ENCODE assay signal across 11 cellular contexts in genomic region chr1:208252126-208252853, GRCh38. TPM values are rescaled to one million over a fixed set of nuclear protein-coding genes. Genes with fewer than 3 reads are reported as not detected.
DNase-seq lines count a peak whose midpoint lies in the region; ATAC-seq and TF ChIP-seq lines count a peak whose summit lies in the region.
"Had no signal": no experiment of that assay in that cellular context is flagged by ENCODE, and none has a peak within 500 bp of the region (broad histone marks: within the 10 kb centered on the region; RNA-seq: fewer than 3 reads in every experiment).

No MANE protein-coding gene starts in this region.

- DNase-seq in DMS53 (lab: John Stamatoyannopoulos, UW) (peak; percentile 73), DMS53 treated with DMSO at 0.1 percent for 48 hours (lab: John Stamatoyannopoulos, UW; ENCODE audit: unreplicated experiment) (no peak), WERI-Rb-1 (peak; percentile 42), hepatocyte (ENCODE audit: low spot score) (peak; percentile 50)
- no peak for DNase-seq in activated T-cell treated with anti-CD3 and anti-CD28 coated beads, Interleukin-2, amount 50 U/mL, for 1 hour
- DNase-seq: activated naive CD8-positive, alpha-beta T cell treated with anti-CD3 and anti-CD28 coated beads for 36 hours; glutamatergic neuron; NCI-H187 had no signal

- H3K9me3 ChIP-seq in WERI-Rb-1 (ENCODE audit: severe bottlenecking) (no peaks in the 10 kb centered on the region), hepatocyte (ENCODE audit: low read depth) (no peaks in the 10 kb centered on the region)

- ATAC-seq in HG02981 (IDR thresholded peaks at IDR 0.05; ENCODE audit: unreplicated experiment) (no peak), HG02763 (IDR thresholded peaks at IDR 0.05; ENCODE audit: unreplicated experiment) (no peak)

- 45% methylated on average over 18 of the region's 18 CpGs for WGBS in hepatocyte (ENCODE audit: low lambda C conversion rate, missing lambda C conversion rate)

- H4K20me1 ChIP-seq in hepatocyte (ENCODE audit: insufficient read depth, poor library complexity, severe bottlenecking), result no peaks in the 10 kb centered on the region

- no peaks in the 10 kb centered on the region for H3K79me2 ChIP-seq in hepatocyte

- H2AFZ ChIP-seq in hepatocyte, result no peak overlapping the region

- no peaks in the 10 kb centered on the region for H3K9me2 ChIP-seq in hepatocyte (replicated peaks; ENCODE audit: insufficient read depth)

- H3K4me3 ChIP-seq in WERI-Rb-1 (ENCODE audit: low read depth, low read length) (no peak overlapping the region), hepatocyte (no peak overlapping the region)

- H3K4me1 ChIP-seq in hepatocyte (ENCODE audit: insufficient read depth), result peaks cover 18% of the 10 kb centered on the region

- H3K27ac ChIP-seq in WERI-Rb-1, result no peak overlapping the region
- peak overlapping the region; percentile 52 for H3K27ac ChIP-seq in hepatocyte
- peak overlapping the region; percentile 61 for H3K27ac ChIP-seq in temporal lobe (ENCODE audit: low read depth, low read length)

- H3K36me3 ChIP-seq in WERI-Rb-1 (no peaks in the 10 kb centered on the region), hepatocyte (replicated peaks; ENCODE audit: insufficient read depth, low read depth) (no peaks in the 10 kb centered on the region)

- TF ChIP-seq CTCF in WERI-Rb-1 (IDR thresholded peaks at IDR 0.05; ENCODE audit: low read depth, low read length) (peak; percentile 24), hepatocyte (IDR thresholded peaks at IDR 0.05; ENCODE audit: poor library complexity) (peak; percentile 21)

- H3K4me2 ChIP-seq in hepatocyte, result peak overlapping the region; percentile 69

- H3K27me3 ChIP-seq in WERI-Rb-1 (ENCODE audit: insufficient read depth, low read depth, severe bottlenecking) (no peaks in the 10 kb centered on the region), hepatocyte (no peaks in the 10 kb centered on the region)

RNA-seq across cellular contexts. Expression of gene PLXNA2, which starts 8.1 kb away (rescaled TPM):
- total RNA-seq in hepatocyte (8.3 and 9.8 TPM in 2 replicates), temporal lobe (63.2 TPM)
- 13.1 and 16.4 TPM in 2 replicates for polyA plus RNA-seq in hepatocyte

Comparison
In these comparisons a context has a peak if more than half of its experiments do, and no peak if none do; other contexts are left out.
1. DNase-seq: peak in DMS53 (single experiment), WERI-Rb-1 (single experiment) and hepatocyte (single experiment); none in DMS53 treated with DMSO at 0.1 percent for 48 hours (single experiment) and activated T-cell treated with anti-CD3 and anti-CD28 coated beads, Interleukin-2, amount 50 U/mL, for 1 hour (single experiment).